In the genomic region with DNA sequence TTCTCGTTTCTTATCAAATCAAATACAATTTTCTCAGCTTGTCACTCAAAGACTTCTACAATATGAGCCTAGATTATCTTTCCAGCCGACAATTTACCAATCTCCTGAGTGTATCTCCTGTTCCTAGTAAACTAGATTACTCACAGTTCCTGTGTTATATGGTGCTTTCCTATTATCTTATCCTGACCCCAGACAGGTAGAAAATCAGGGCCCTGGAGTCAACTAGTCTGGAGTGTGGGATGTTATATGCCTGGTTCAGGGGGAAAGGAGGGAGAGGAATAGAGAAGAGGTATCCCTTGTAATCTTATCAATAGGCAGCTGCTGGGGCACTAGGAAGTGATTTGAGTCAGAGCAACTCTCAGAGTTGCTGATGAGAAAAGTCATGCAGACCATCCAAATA, we compare ENCODE assay signal across 26 cellular contexts.
A peak's percentile ranks its signal among the peaks of the same experiment; 100 is the strongest.
DNase-seq lines count a peak whose midpoint lies in the region; TF ChIP-seq lines count a peak whose summit lies in the region.
"Had no signal": no experiment of that assay in that cellular context is flagged by ENCODE, and none has a peak within 500 bp of the region (broad histone marks: within the 10 kb centered on the region; RNA-seq: fewer than 3 reads in every experiment).

No MANE protein-coding gene starts in this region.

- DNase-seq in H9 = no peak
- peak; percentile 5 for DNase-seq in SK-N-DZ (ENCODE audit: low spot score)
- DNase-seq in hepatocyte (ENCODE audit: low spot score) = no peak
- peak; percentile 6 for DNase-seq in retina
- DNase-seq in SKM-1 (lab: John Stamatoyannopoulos, UW; ENCODE audit: unreplicated experiment) = no peak
- DNase-seq in DMS153 treated with DMSO at 0.1 percent for 48 hours (lab: John Stamatoyannopoulos, UW; ENCODE audit: unreplicated experiment) = no peak
- DNase-seq in kidney glomerular epithelial cell (lab: John Stamatoyannopoulos, UW) = no peak
- DNase-seq: activated CD4-positive, alpha-beta T cell treated with anti-CD3 and anti-CD28 coated beads for 36 hours; activated CD8-positive, alpha-beta T cell treated with anti-CD3 and anti-CD28 coated beads, Interleukin-2, amount 10 ng/mL, durations not matched to agents 7 days and 5 days; amygdala; COR-L47; effector CD4-positive, alpha-beta T cell; GDM1; glutamatergic neuron; left ventricle myocardium inferior; NCI-H1048; NCI-H1694; NCI-H510A; occipital lobe; stimulated activated CD4-positive, alpha-beta T cell treated with anti-CD3 and anti-CD28 coated beads, Interleukin-15, amount 100 ng/mL, for 24 hours; stimulated activated CD4-positive, alpha-beta T cell treated with anti-CD3 and anti-CD28 coated beads, Interleukin-4, amount 100 ng/mL, for 4 hours had no signal

- H3K4me1 ChIP-seq in H9 (ENCODE audit: insufficient read depth, low read length) (0 out of 2 replicates have a peak, but pooled peaks cover 2% of the 10 kb centered on the region), hepatocyte (ENCODE audit: insufficient read depth) (peaks cover 18% of the 10 kb centered on the region)

- no peak overlapping the region for H3K4me2 ChIP-seq in H9 (ENCODE audit: insufficient read depth, insufficient read length, low read length)
- H3K4me2 ChIP-seq in hepatocyte = no peak overlapping the region

- no peaks in the 10 kb centered on the region for H3K9me2 ChIP-seq in hepatocyte (replicated peaks; ENCODE audit: insufficient read depth)

- H3K36me3 ChIP-seq in hepatocyte (replicated peaks; ENCODE audit: insufficient read depth, low read depth) = no peaks in the 10 kb centered on the region
- H3K36me3 ChIP-seq: left ventricle myocardium inferior, tibial nerve had no signal

- H3K4me1 Mint-ChIP-seq in H9 = peaks cover 39 to 48% of the 10 kb centered on the region in 2 experiments
- H3K4me1 Mint-ChIP-seq: activated CD4-positive, alpha-beta T cell treated with anti-CD3 and anti-CD28 coated beads for 36 hours; activated naive CD4-positive, alpha-beta T cell treated with anti-CD3 and anti-CD28 coated beads, Interleukin-2, amount 50 U/mL, for 24 hours; activated T-helper 17 cell treated with anti-CD3 and anti-CD28 coated beads, Interleukin-2, amount 50 U/mL, for 72 hours had no signal

- no peak overlapping the region for H3T11ph ChIP-seq in H9 (ENCODE audit: low read length)

- no peak overlapping the region for H4K8ac ChIP-seq in H9 (replicated peaks; ENCODE audit: insufficient read length, low read depth, low read length)

- H2BK120ac ChIP-seq in H9 (ENCODE audit: low read depth, low read length, poor library complexity, severe bottlenecking) = no peak overlapping the region

- H4K20me1 ChIP-seq in H9 (ENCODE audit: control insufficient read depth, insufficient read depth, insufficient read length) (no peaks in the 10 kb centered on the region), hepatocyte (ENCODE audit: insufficient read depth, poor library complexity, severe bottlenecking) (no peaks in the 10 kb centered on the region)

- no peak for TF ChIP-seq CTCF in H9 (conservative IDR thresholded peaks at IDR 0.05)
- no peak for TF ChIP-seq CTCF in hepatocyte (IDR thresholded peaks at IDR 0.05; ENCODE audit: poor library complexity)

- H3K18ac ChIP-seq in H9 (ENCODE audit: insufficient read length, low read depth, low read length) = no peak overlapping the region

- H3K56ac ChIP-seq in H9 (ENCODE audit: insufficient read length, low read depth, low read length) = no peak overlapping the region

- no peak overlapping the region for H3K27ac ChIP-seq in H9 (ENCODE audit: insufficient read length, low read depth, low read length)
- peak overlapping the region; percentile 2 for H3K27ac ChIP-seq in hepatocyte
- H3K27ac ChIP-seq: C4-2B, left ventricle myocardium inferior, tibial nerve had no signal

- H3K9me3 ChIP-seq in H9 (ENCODE audit: control insufficient read depth, low read depth, low read length) (no peaks in the 10 kb centered on the region), hepatocyte (ENCODE audit: low read depth) (no peaks in the 10 kb centered on the region)
- H3K9me3 ChIP-seq: left ventricle myocardium inferior had no signal

- H3K27me3 Mint-ChIP-seq in H9 (ENCODE audit: low read depth) = no peaks in the 10 kb centered on the region
- H3K27me3 Mint-ChIP-seq: activated naive CD4-positive, alpha-beta T cell treated with anti-CD3 and anti-CD28 coated beads, Interleukin-2, amount 50 U/mL, for 24 hours had no signal

- no peak overlapping the region for H3K4me3 ChIP-seq in hepatocyte
- H3K4me3 ChIP-seq: left ventricle myocardium inferior, tibial nerve had no signal

- peaks cover 0 to 4% (median 2%) of the 10 kb centered on the region in 3 experiments; a peak in 4 of 7 replicates for H3K36me3 Mint-ChIP-seq in H9 (ENCODE audit: insufficient read depth in 1 of 3, low read depth in 3 of 3)
- H3K36me3 Mint-ChIP-seq: activated naive CD4-positive, alpha-beta T cell treated with anti-CD3 and anti-CD28 coated beads, Interleukin-2, amount 50 U/mL, for 24 hours had no signal

- no peak overlapping the region for H4K5ac ChIP-seq in H9 (ENCODE audit: insufficient read length, low read depth, low read length)

- H3K23me2 ChIP-seq in H9 (ENCODE audit: insufficient read length, low read depth, low read length, poor library complexity, severe bottlenecking) = no peaks in the 10 kb centered on the region

- H2BK20ac ChIP-seq in H9 (ENCODE audit: low read depth, low read length, poor library complexity, severe bottlenecking) = no peak overlapping the region

- H3K79me1 ChIP-seq in H9 (ENCODE audit: insufficient read depth, low read depth, low read length, poor library complexity, severe bottlenecking) = no peaks in the 10 kb centered on the region

- WGBS in H9 (ENCODE audit: extremely low coverage, insufficient read length, low lambda C conversion rate) = no CpG with 5 or more reads among the region's 2 CpGs
- 25% methylated on average over 2 of the region's 2 CpGs for WGBS in hepatocyte (ENCODE audit: low lambda C conversion rate, missing lambda C conversion rate)

- no peak overlapping the region for H3K23ac ChIP-seq in H9 (ENCODE audit: insufficient read length, low read depth, low read length)

- no peak overlapping the region for H3K4ac ChIP-seq in H9 (ENCODE audit: low read depth, low read length)

- no peak overlapping the region for H3K9ac ChIP-seq in H9 (ENCODE audit: extremely low read depth, insufficient read length, low read length)

- no peak overlapping the region for H2AK5ac ChIP-seq in H9 (ENCODE audit: insufficient read length, low read length)

- H3K79me2 ChIP-seq in H9 (ENCODE audit: insufficient read depth, low read length) (no peaks in the 10 kb centered on the region), hepatocyte (no peaks in the 10 kb centered on the region)

- no peak overlapping the region for H2BK5ac ChIP-seq in H9 (ENCODE audit: insufficient read length, low read length)

- no peak overlapping the region; a peak in 1 of 7 replicates for H3K27ac Mint-ChIP-seq in H9
- H3K27ac Mint-ChIP-seq: activated CD4-positive, alpha-beta T cell treated with anti-CD3 and anti-CD28 coated beads for 36 hours; activated CD8-positive, alpha-beta T cell treated with anti-CD3 and anti-CD28 coated beads, Interleukin-2, amount 10 ng/mL, durations not matched to agents 7 days and 5 days; activated naive CD4-positive, alpha-beta T cell treated with anti-CD3 and anti-CD28 coated beads, Interleukin-2, amount 50 U/mL, for 24 hours; activated T-helper 17 cell treated with anti-CD3 and anti-CD28 coated beads, Interleukin-2, amount 50 U/mL, for 72 hours; T-helper 2 cell treated with Interferon-gamma antibody and Interleukin-4, amounts not matched to agents 5 μg/mL and 100 μg/mL, for 36 hours had no signal

- H3K14ac ChIP-seq in H9 (ENCODE audit: insufficient read depth, low read length) = no peak overlapping the region

- peaks cover 3 to 5% of the 10 kb centered on the region in 2 experiments; a peak in 4 of 5 replicates for H3K9me3 Mint-ChIP-seq in H9
- H3K9me3 Mint-ChIP-seq: activated naive CD4-positive, alpha-beta T cell treated with anti-CD3 and anti-CD28 coated beads, Interleukin-2, amount 50 U/mL, for 24 hours; activated T-helper 17 cell treated with anti-CD3 and anti-CD28 coated beads, Interleukin-2, amount 50 U/mL, for 72 hours; T-helper 2 cell treated with Interferon-gamma antibody and Interleukin-4, amounts not matched to agents 5 μg/mL and 100 μg/mL, for 36 hours had no signal

- peak overlapping the region; percentile 78 for H2AFZ ChIP-seq in H9 (ENCODE audit: low read length)
- H2AFZ ChIP-seq in hepatocyte = no peak overlapping the region

- H3K27me3 ChIP-seq in H9 (ENCODE audit: insufficient read depth, low read length) (no peaks in the 10 kb centered on the region), hepatocyte (no peaks in the 10 kb centered on the region)
- H3K27me3 ChIP-seq: tibial nerve had no signal

- no peak overlapping the region for H2BK15ac ChIP-seq in H9 (ENCODE audit: low read depth, low read length)

- no peak overlapping the region for H2BK12ac ChIP-seq in H9 (ENCODE audit: insufficient read length, low read depth, low read length)

- H4K91ac ChIP-seq in H9 (ENCODE audit: insufficient read length, low read depth, low read length) = no peak overlapping the region

- H3K4me3 Mint-ChIP-seq in H9 = no peak overlapping the region
- H3K4me3 Mint-ChIP-seq: activated CD4-positive, alpha-beta T cell treated with anti-CD3 and anti-CD28 coated beads for 36 hours; activated CD8-positive, alpha-beta T cell treated with anti-CD3 and anti-CD28 coated beads, Interleukin-2, amount 10 ng/mL, durations not matched to agents 7 days and 5 days; activated naive CD4-positive, alpha-beta T cell treated with anti-CD3 and anti-CD28 coated beads, Interleukin-2, amount 50 U/mL, for 24 hours; activated T-helper 17 cell treated with anti-CD3 and anti-CD28 coated beads, Interleukin-2, amount 50 U/mL, for 72 hours; T-helper 2 cell treated with Interferon-gamma antibody and Interleukin-4, amounts not matched to agents 5 μg/mL and 100 μg/mL, for 36 hours had no signal

Comparison
In these comparisons a context has a peak if more than half of its experiments do, and no peak if none do; other contexts are left out.
1. DNase-seq: peak in SK-N-DZ (single experiment) and retina (single experiment); none in H9 (single experiment), hepatocyte (single experiment), SKM-1 (single experiment), DMS153 treated with DMSO at 0.1 percent for 48 hours (single experiment) and kidney glomerular epithelial cell (single experiment).